In the genomic region with DNA sequence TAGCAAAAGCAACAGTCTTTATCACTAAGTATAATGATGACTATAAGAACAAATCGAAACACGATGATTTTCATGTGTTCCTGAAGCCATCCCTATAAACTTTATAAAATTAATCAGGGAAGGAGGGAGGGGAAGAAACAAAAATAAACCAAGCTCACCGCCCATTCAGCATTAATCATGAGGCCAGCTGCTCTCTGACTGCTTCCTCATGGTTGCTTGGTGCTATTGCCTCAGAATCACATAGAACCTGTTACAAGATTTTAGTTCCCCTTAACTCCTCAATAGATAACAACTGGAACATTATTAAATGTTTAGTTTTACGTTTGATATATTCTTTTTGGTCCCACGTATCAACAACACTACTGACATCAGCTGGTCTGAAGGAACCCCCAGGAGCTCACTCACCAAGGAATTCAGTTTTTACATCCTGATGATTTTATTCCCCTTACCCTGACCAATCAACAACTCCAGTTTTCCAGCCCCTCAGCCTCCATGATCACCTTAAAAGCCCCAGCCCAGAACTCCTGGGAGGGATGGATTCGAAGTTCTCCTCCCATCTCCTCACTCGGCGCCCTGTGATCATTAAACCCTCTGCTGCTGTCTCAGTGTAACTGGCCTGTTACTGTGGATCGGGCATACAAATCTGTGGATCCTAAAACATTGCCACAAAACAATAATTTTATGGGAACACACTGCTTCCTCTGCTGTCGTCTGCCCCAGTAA, we compare ENCODE assay signal across 15 cellular contexts. TPM values are rescaled to one million over a fixed set of nuclear protein-coding genes. Genes with fewer than 3 reads are reported as not detected.
DNase-seq lines count a peak whose midpoint lies in the region; ATAC-seq and TF ChIP-seq lines count a peak whose summit lies in the region.
"Had no signal": no experiment of that assay in that cellular context is flagged by ENCODE, and none has a peak within 500 bp of the region (broad histone marks: within the 10 kb centered on the region; RNA-seq: fewer than 3 reads in every experiment).

No MANE protein-coding gene starts in this region.

- no peak for ATAC-seq in GM21423 (IDR thresholded peaks at IDR 0.05; ENCODE audit: unreplicated experiment)
- ATAC-seq in HG03097 (IDR thresholded peaks at IDR 0.05; ENCODE audit: low FRiP score, unreplicated experiment): no peak

- no peaks in the 10 kb centered on the region for H3K27me3 Mint-ChIP-seq in dendritic cell treated with granulocyte-macrophage colony-stimulating factor and Interleukin-4, amounts not matched to agents 40 ng/mL and 50 ng/mL, for 4 days

- H3K4me3 Mint-ChIP-seq in dendritic cell treated with granulocyte-macrophage colony-stimulating factor and Interleukin-4, amounts not matched to agents 40 ng/mL and 50 ng/mL, for 4 days: peak overlapping the region; percentile 24
- H3K4me3 Mint-ChIP-seq: activated CD4-positive, alpha-beta T cell treated with anti-CD3 and anti-CD28 coated beads, Interleukin-2, amount 10 ng/mL, durations not matched to agents 7 days and 5 days; stimulated activated naive CD8-positive, alpha-beta T cell treated with anti-CD3 and anti-CD28 coated beads, Interleukin-15, Interleukin-2, amounts not matched to agents 100 ng/mL and 50 ng/mL, for 24 hours had no signal

- H3K4me3 ChIP-seq in NB4 (ENCODE audit: low read depth, low read length): no peak overlapping the region
- H3K4me3 ChIP-seq: lung had no signal

- H3K36me3 Mint-ChIP-seq in dendritic cell treated with granulocyte-macrophage colony-stimulating factor and Interleukin-4, amounts not matched to agents 40 ng/mL and 50 ng/mL, for 4 days (ENCODE audit: low read depth): peaks cover 6% of the 10 kb centered on the region

- no peak for TF ChIP-seq POLR2A in NB4 (IDR thresholded peaks at IDR 0.05; ENCODE audit: extremely low read depth, insufficient read length)

- peaks cover 7% of the 10 kb centered on the region for H3K9me3 Mint-ChIP-seq in dendritic cell treated with granulocyte-macrophage colony-stimulating factor and Interleukin-4, amounts not matched to agents 40 ng/mL and 50 ng/mL, for 4 days
- H3K9me3 Mint-ChIP-seq: activated CD4-positive, alpha-beta T cell treated with anti-CD3 and anti-CD28 coated beads, Interleukin-2, amount 10 ng/mL, durations not matched to agents 7 days and 5 days; stimulated activated naive CD8-positive, alpha-beta T cell treated with anti-CD3 and anti-CD28 coated beads, Interleukin-15, Interleukin-2, amounts not matched to agents 100 ng/mL and 50 ng/mL, for 24 hours had no signal

- intact Hi-C loops in dendritic cell treated with granulocyte-macrophage colony-stimulating factor and Interleukin-4, amounts not matched to agents 40 ng/mL and 50 ng/mL, for 4 days (cut with micrococcal nuclease): no loop called here

- DNase-seq in CD1c-positive myeloid dendritic cell (ENCODE audit: extremely low spot score): peak; percentile 82
- DNase-seq in NB4 (ENCODE audit: low read depth): peak; percentile 67
- DNase-seq in myocyte (ENCODE audit: low read depth): peak; percentile 74
- no peak for DNase-seq in activated CD4-positive, alpha-beta T cell treated with anti-CD3 and anti-CD28 coated beads, Interleukin-2, amount 50 U/mL, for 48 hours
- no peak for DNase-seq in NCI-H128 (lab: John Stamatoyannopoulos, UW; ENCODE audit: unreplicated experiment)
- DNase-seq: activated CD4-positive, alpha-beta T cell treated with anti-CD3 and anti-CD28 coated beads, Interleukin-2, amount 10 ng/mL, durations not matched to agents 7 days and 5 days; GOT3; NCI-H1694 treated with DMSO at 0.1 percent for 48 hours; NCI-H82; stimulated activated CD4-positive, alpha-beta T cell treated with anti-CD3 and anti-CD28 coated beads, Interleukin-4, amount 100 ng/mL, for 24 hours had no signal

- H3K27ac Mint-ChIP-seq in dendritic cell treated with granulocyte-macrophage colony-stimulating factor and Interleukin-4, amounts not matched to agents 40 ng/mL and 50 ng/mL, for 4 days: peak overlapping the region; percentile 85
- H3K27ac Mint-ChIP-seq: activated CD4-positive, alpha-beta T cell treated with anti-CD3 and anti-CD28 coated beads, Interleukin-2, amount 10 ng/mL, durations not matched to agents 7 days and 5 days had no signal

- peaks cover 58% of the 10 kb centered on the region for H3K4me1 Mint-ChIP-seq in dendritic cell treated with granulocyte-macrophage colony-stimulating factor and Interleukin-4, amounts not matched to agents 40 ng/mL and 50 ng/mL, for 4 days (ENCODE audit: low read depth)

- no peak for TF ChIP-seq CTCF in NB4 (IDR thresholded peaks at IDR 0.05; ENCODE audit: low read depth, low read length)

RNA-seq across cellular contexts. Expression of a gene that starts 10.6 kb away (rescaled TPM):
- 36.2 and 44.1 TPM in 2 replicates for total RNA-seq in myocyte
- 24.6 TPM for polyA plus RNA-seq in myocyte (2012)

RNA-seq across cellular contexts. Expression of a gene that starts 52.6 kb away (rescaled TPM):
- 12.4 and 23.1 TPM in 2 replicates for total RNA-seq in myocyte
- 13.9 TPM for polyA plus RNA-seq in myocyte (2012)

Comparison
In these comparisons a context has a peak if more than half of its experiments do, and no peak if none do; other contexts are left out.
1. DNase-seq: peak in CD1c-positive myeloid dendritic cell (single experiment), NB4 (single experiment) and myocyte (single experiment); none in activated CD4-positive, alpha-beta T cell treated with anti-CD3 and anti-CD28 coated beads, Interleukin-2, amount 50 U/mL, for 48 hours (0 of 2) and NCI-H128 (single experiment).